Comparison of ENCODE assay signal across 15 cellular contexts in genomic region chr6:105799051-105799450, GRCh38.
DNase-seq lines count a peak whose midpoint lies in the region; ATAC-seq, FAIRE-seq and TF ChIP-seq lines count a peak whose summit lies in the region.
"Had no signal": no experiment of that assay in that cellular context is flagged by ENCODE, and none has a peak within 500 bp of the region (broad histone marks: within the 10 kb centered on the region; RNA-seq: fewer than 3 reads in every experiment).

No MANE protein-coding gene starts in this region.

- no peaks in the 10 kb centered on the region for H3K36me3 Mint-ChIP-seq in WTC11

- H4K20me1 ChIP-seq in fibroblast of lung (ENCODE audit: control insufficient read depth, extremely low read depth, insufficient read depth, low read length), result no peaks in the 10 kb centered on the region

- DNase-seq in AG08395 (ENCODE audit: low spot score) (peak; percentile 16), HL-60 (ENCODE audit: low read depth in 1 of 2, low spot score in 1 of 2) (peak in 1 of 2 experiments; percentile 54), fibroblast of lung (ENCODE audit: low read depth in 2 of 2) (peak; percentile 20 to 40), psoas muscle (peak in 1 of 2 donors; percentile 54), WTC11 (ENCODE audit: low spot score) (no peak), GM12891 (ENCODE audit: insufficient read length, low spot score) (no peak), HuH-7 (ENCODE audit: low spot score) (no peak)
- DNase-seq: activated CD4-positive, alpha-beta T cell treated with anti-CD3 and anti-CD28 coated beads, Interleukin-2, amount 50 U/mL, for 4 hours; Karpas-422; NCI-H2171; spleen; T-helper 17 cell had no signal

- ATAC-seq in psoas muscle (peak; percentile 53 to 81 (median 69)), WTC11 (no peak), HG03565 (IDR thresholded peaks at IDR 0.05; ENCODE audit: unreplicated experiment) (no peak)
- ATAC-seq: esophagus mucosa, T-helper 17 cell had no signal

- H3K4me3 ChIP-seq in HL-60 (replicated peaks; ENCODE audit: insufficient read depth, low read length) (no peak overlapping the region), fibroblast of lung (replicated peaks in 1 of 4; ENCODE audit: control extremely low read depth in 1 of 4, insufficient read depth in 1 of 4, low read depth in 3 of 4, low read length in 4 of 4) (no peak overlapping the region), psoas muscle (no peak overlapping the region)
- H3K4me3 ChIP-seq: spleen, uterus had no signal

- H3K9ac ChIP-seq in fibroblast of lung (ENCODE audit: insufficient read depth, low read length), result no peak overlapping the region

- H3K36me3 ChIP-seq in fibroblast of lung (ENCODE audit: control insufficient read depth, insufficient read depth, low read length) (no peaks in the 10 kb centered on the region), psoas muscle (ENCODE audit: insufficient read depth in 1 of 2, low read depth in 1 of 2) (no peaks in the 10 kb centered on the region)
- H3K36me3 ChIP-seq: spleen, uterus had no signal

- no peak for FAIRE-seq in GM12891 (lab: Jason Lieb, UNC)

- H3K27ac Mint-ChIP-seq in WTC11, result no peak overlapping the region
- H3K27ac Mint-ChIP-seq: T-helper 17 cell had no signal

- TF ChIP-seq POLR2A in GM12891 (IDR thresholded peaks at IDR 0.05; ENCODE audit: low read depth, low read length), result no peak

- no peak overlapping the region for H3K4me3 Mint-ChIP-seq in WTC11
- H3K4me3 Mint-ChIP-seq: T-helper 17 cell had no signal

- H2AFZ ChIP-seq in fibroblast of lung (ENCODE audit: low read length), result no peak overlapping the region

- no peaks in the 10 kb centered on the region for H3K27me3 ChIP-seq in HL-60 (ENCODE audit: insufficient read depth, poor library complexity, severe bottlenecking)
- H3K27me3 ChIP-seq in fibroblast of lung (ENCODE audit: control insufficient read depth, insufficient read depth, low read length), result no peaks in the 10 kb centered on the region
- no peaks in the 10 kb centered on the region for H3K27me3 ChIP-seq in psoas muscle (ENCODE audit: insufficient read depth in 3 of 3, low read length in 2 of 3)
- H3K27me3 ChIP-seq: spleen, uterus had no signal

- CTCF ChIA-PET in WTC11 (lab: Charles Lee), result no interaction called here

- 5 to 11% (median 8%) methylated on average over 2 of the region's 2 CpGs for WGBS in psoas muscle, 3 donors

- no peak for TF ChIP-seq CTCF in HL-60 (IDR thresholded peaks at IDR 0.05; ENCODE audit: insufficient read depth, low read length)
- no peak for TF ChIP-seq CTCF in fibroblast of lung (conservative IDR thresholded peaks at IDR 0.05 in 1 of 2, IDR thresholded peaks at IDR 0.05 in 1 of 2; ENCODE audit: low read depth in 1 of 2, low read length in 2 of 2)
- TF ChIP-seq CTCF in psoas muscle (IDR thresholded peaks at IDR 0.05), result no peak
- no peak for TF ChIP-seq CTCF in WTC11 (IDR thresholded peaks at IDR 0.05)

- intact Hi-C loops in psoas muscle (cut with DNase I), result loop anchor here in 1 of 2 donors (10.0 kb wide), 1 partner anchor 196 kb away; no protein-coding TSS in a partner anchor

- H3K27ac ChIP-seq in HL-60 (replicated peaks) (peak overlapping the region; percentile 21; the same call in 1 of the 2 replicates), fibroblast of lung (ENCODE audit: insufficient read depth, low read length) (no peak overlapping the region), psoas muscle (peak overlapping the region; percentile 78)

- no peaks in the 10 kb centered on the region for H3K9me3 Mint-ChIP-seq in WTC11

- H3K27me3 Mint-ChIP-seq in WTC11 (ENCODE audit: low read depth), result no peaks in the 10 kb centered on the region; the same call in 1 of the 2 replicates
- H3K27me3 Mint-ChIP-seq: T-helper 17 cell had no signal

- no peaks in the 10 kb centered on the region for H3K79me2 ChIP-seq in fibroblast of lung (ENCODE audit: control insufficient read depth, insufficient read depth, low read length)

- H3K4me1 ChIP-seq in fibroblast of lung (ENCODE audit: control insufficient read depth, extremely low read depth, insufficient read depth, low read length), result peaks cover 6% of the 10 kb centered on the region
- H3K4me1 ChIP-seq in psoas muscle, result peaks cover 48% of the 10 kb centered on the region
- H3K4me1 ChIP-seq: uterus had no signal

- POLR2A ChIA-PET in WTC11 (lab: Charles Lee), result no interaction called here

- H3K9me3 ChIP-seq in fibroblast of lung (ENCODE audit: control insufficient read depth, insufficient read depth, low read depth, low read length) (no peaks in the 10 kb centered on the region), psoas muscle (no peaks in the 10 kb centered on the region)
- H3K9me3 ChIP-seq: spleen, uterus had no signal

- H3K4me1 Mint-ChIP-seq in WTC11, result peaks cover 9% of the 10 kb centered on the region

- no peak overlapping the region for H3K4me2 ChIP-seq in fibroblast of lung (ENCODE audit: extremely low read depth, insufficient read depth, low read length)

TF ChIP-seq in WTC11, 78 proteins besides CTCF, POLR2A, EP300 and RAD21 (continues in another document):
- TF ChIP-seq ZNF138 (CRISPR knock-in tag; conservative IDR thresholded peaks at IDR 0.05) (no peak), ZNF317 (CRISPR knock-in tag; IDR thresholded peaks at IDR 0.05; ENCODE audit: borderline replicate concordance, low read depth) (no peak), NR1H2 (CRISPR knock-in tag; IDR thresholded peaks at IDR 0.05) (no peak), ZNF423 (CRISPR knock-in tag; IDR thresholded peaks at IDR 0.05) (no peak), ATF3 (CRISPR knock-in tag; conservative IDR thresholded peaks at IDR 0.05) (no peak), FOXK1 (CRISPR knock-in tag; IDR thresholded peaks at IDR 0.05) (no peak), NFE2L1 (CRISPR knock-in tag; IDR thresholded peaks at IDR 0.05) (no peak), MXD4 (CRISPR knock-in tag; IDR thresholded peaks at IDR 0.05; ENCODE audit: borderline replicate concordance) (no peak), ELF4 (CRISPR knock-in tag; IDR thresholded peaks at IDR 0.05; ENCODE audit: low read depth) (no peak), E2F1 (CRISPR knock-in tag; IDR thresholded peaks at IDR 0.05) (no peak), RELA (CRISPR knock-in tag; IDR thresholded peaks at IDR 0.05; ENCODE audit: borderline replicate concordance) (no peak)

TF ChIP-seq in GM12891, 5 proteins besides CTCF, POLR2A, EP300 and RAD21:
- TF ChIP-seq PAX5 (IDR thresholded peaks at IDR 0.05; ENCODE audit: insufficient read depth, low read length, severe bottlenecking) (no peak), POU2F2 (IDR thresholded peaks at IDR 0.05; ENCODE audit: low read depth, low read length) (no peak), SPI1 (IDR thresholded peaks at IDR 0.05; ENCODE audit: low read depth, low read length) (no peak), TAF1 (IDR thresholded peaks at IDR 0.05; ENCODE audit: low read depth, low read length) (no peak), POLR2AphosphoS5 (IDR thresholded peaks at IDR 0.05; ENCODE audit: low read depth, low read length) (no peak)
TF ChIP-seq in GM12891: peak in this region for 0.

Comparison
In these comparisons a context has a peak if more than half of its experiments do, and no peak if none do; other contexts are left out.
1. DNase-seq: peak in AG08395 (single experiment) and fibroblast of lung (2 of 2); none in WTC11 (single experiment), GM12891 (single experiment) and HuH-7 (single experiment).
2. ATAC-seq: peak in psoas muscle (4 of 4); none in WTC11 (single experiment) and HG03565 (single experiment).